ENCODE assay signal across 22 cellular contexts in genomic region chr4:158869001-158869400, GRCh38.
"Had no signal": no experiment of that assay in that cellular context is flagged by ENCODE, and none has a peak within 500 bp of the region (broad histone marks: within the 10 kb centered on the region; RNA-seq: fewer than 3 reads in every experiment).

No MANE protein-coding gene starts in this region.

- H3K27me3 ChIP-seq: SJCRH30 had no signal

- H3K9me3 ChIP-seq: SJCRH30 had no signal

- H3K27ac ChIP-seq: RWPE1, SJCRH30 had no signal

- DNase-seq: IMR-90, Kasumi-1, KG1, MM.1S, NCI-H1092 treated with DMSO at 0.1 percent for 48 hours, NCI-H1436, NCI-H187, NCI-H2029, NCI-H2081 treated with DMSO at 0.1 percent for 48 hours, NCI-H2171, NCI-H226, NCI-H446, NCI-H510A, NCI-H524 treated with DMSO at 0.1 percent for 48 hours, NCI-H69, NCI-H774, PC-3, SHP77 treated with DMSO at 0.1 percent for 48 hours, SJCRH30 had no signal

- ATAC-seq: Panc1, PC-3, SK-N-SH treated with all-trans-retinoic acid at 6 μM for 48 hours had no signal

- H3K4me3 ChIP-seq: SJCRH30 had no signal

- H3K36me3 ChIP-seq: SJCRH30 had no signal
